Comparison of ENCODE assay signal across 8 cellular contexts in genomic region chr4:40576651-40577480, GRCh38. TPM values are rescaled to one million over a fixed set of nuclear protein-coding genes. Genes with fewer than 3 reads are reported as not detected.
DNase-seq lines count a peak whose midpoint lies in the region; ATAC-seq and TF ChIP-seq lines count a peak whose summit lies in the region.

No MANE protein-coding gene starts in this region.

- H3K9me3 ChIP-seq in SK-N-SH, result no peaks in the 10 kb centered on the region
- no peaks in the 10 kb centered on the region for H3K9me3 ChIP-seq in naive thymus-derived CD4-positive, alpha-beta T cell (ENCODE audit: control insufficient read depth in 2 of 3, low read length in 3 of 3)
- no peaks in the 10 kb centered on the region for H3K9me3 ChIP-seq in effector memory CD4-positive, alpha-beta T cell (ENCODE audit: control insufficient read depth, low read length)

- H2AFZ ChIP-seq in SK-N-SH (ENCODE audit: low read depth), result peak overlapping the region; percentile 83

- H3K9me3 Mint-ChIP-seq in activated CD8-positive, alpha-beta memory T cell treated with anti-CD3 and anti-CD28 coated beads, Interleukin-2, amount 10 ng/mL, durations not matched to agents 7 days and 5 days (ENCODE audit: low read depth), result no peaks in the 10 kb centered on the region
- H3K9me3 Mint-ChIP-seq in naive thymus-derived CD4-positive, alpha-beta T cell, result no peaks in the 10 kb centered on the region

- H3K79me2 ChIP-seq in SK-N-SH (ENCODE audit: insufficient read depth), result 0 out of 2 replicates have a peak, but pooled peaks cover 3% of the 10 kb centered on the region

- H3K4me2 ChIP-seq in SK-N-SH, result peak overlapping the region; percentile 59

- H3K27me3 Mint-ChIP-seq in activated CD8-positive, alpha-beta memory T cell treated with anti-CD3 and anti-CD28 coated beads, Interleukin-2, amount 10 ng/mL, durations not matched to agents 7 days and 5 days, result peaks cover 2% of the 10 kb centered on the region
- peaks cover 0 to 2% (median 0%) of the 10 kb centered on the region in 5 donors for H3K27me3 Mint-ChIP-seq in naive thymus-derived CD4-positive, alpha-beta T cell

- H3K4me3 ChIP-seq in SK-N-SH (ENCODE audit: low read depth in 2 of 2, low read length in 1 of 2), result no peak overlapping the region
- H3K4me3 ChIP-seq in naive thymus-derived CD4-positive, alpha-beta T cell (ENCODE audit: low read length), result no peak overlapping the region
- H3K4me3 ChIP-seq in effector memory CD4-positive, alpha-beta T cell (ENCODE audit: insufficient read depth, low read depth, low read length, poor library complexity, severe bottlenecking), result no peak overlapping the region

- TF ChIP-seq CTCF in SK-N-SH (IDR thresholded peaks at IDR 0.05), result no peak

- intact Hi-C loops in naive thymus-derived CD4-positive, alpha-beta T cell (cut with micrococcal nuclease), result no loop called here

- ATAC-seq in activated CD8-positive, alpha-beta memory T cell treated with anti-CD3 and anti-CD28 coated beads, Interleukin-2, amount 10 ng/mL, durations not matched to agents 7 days and 5 days, result peak; percentile 27
- ATAC-seq in GM21737 (IDR thresholded peaks at IDR 0.05; ENCODE audit: unreplicated experiment), result peak; percentile 66
- peak; percentile 93 for ATAC-seq in esophagus mucosa
- peak; percentile 91 for ATAC-seq in naive thymus-derived CD4-positive, alpha-beta T cell

- H3K9me2 ChIP-seq in SK-N-SH, result no peaks in the 10 kb centered on the region

- no peaks in the 10 kb centered on the region for H3K36me3 ChIP-seq in SK-N-SH (replicated peaks in 1 of 2; ENCODE audit: control insufficient read depth in 1 of 2, insufficient read depth in 2 of 2, low read length in 1 of 2)
- no peaks in the 10 kb centered on the region for H3K36me3 ChIP-seq in naive thymus-derived CD4-positive, alpha-beta T cell (ENCODE audit: control insufficient read depth in 2 of 3, insufficient read depth in 3 of 3, low read length in 3 of 3)
- H3K36me3 ChIP-seq in effector memory CD4-positive, alpha-beta T cell (ENCODE audit: control insufficient read depth, insufficient read depth, low read length), result no peaks in the 10 kb centered on the region

- no peaks in the 10 kb centered on the region for H3K27me3 ChIP-seq in SK-N-SH (ENCODE audit: insufficient read depth)
- no peaks in the 10 kb centered on the region for H3K27me3 ChIP-seq in naive thymus-derived CD4-positive, alpha-beta T cell (ENCODE audit: control insufficient read depth in 2 of 2, insufficient read depth in 2 of 2, low read length in 2 of 2)
- H3K27me3 ChIP-seq in effector memory CD4-positive, alpha-beta T cell (replicated peaks; ENCODE audit: control insufficient read depth, insufficient read depth, low read length, poor library complexity, severe bottlenecking), result no peaks in the 10 kb centered on the region

- no peaks in the 10 kb centered on the region for H4K20me1 ChIP-seq in SK-N-SH (ENCODE audit: insufficient read depth)

- WGBS in SK-N-SH (ENCODE audit: low lambda C conversion rate), result 30% methylated on average over 6 of the region's 7 CpGs

- TF ChIP-seq EP300 in SK-N-SH (IDR thresholded peaks at IDR 0.05; ENCODE audit: borderline replicate concordance in 1 of 2, low read depth in 1 of 2, low read length in 1 of 2), result no peak

- no peak for DNase-seq in activated CD8-positive, alpha-beta memory T cell treated with anti-CD3 and anti-CD28 coated beads, Interleukin-2, amount 10 ng/mL, durations not matched to agents 7 days and 5 days
- no peak for DNase-seq in activated CD8-positive, alpha-beta memory T cell treated with anti-CD3 and anti-CD28 coated beads for 24 hours
- DNase-seq in HuH-7 (ENCODE audit: low spot score), result peak; percentile 81
- DNase-seq in SK-N-SH, result no peak
- no peak for DNase-seq in naive thymus-derived CD4-positive, alpha-beta T cell
- DNase-seq in effector memory CD4-positive, alpha-beta T cell, result no peak

- no peak for TF ChIP-seq RAD21 in SK-N-SH (IDR thresholded peaks at IDR 0.05; ENCODE audit: low read length)

- peaks cover 30% of the 10 kb centered on the region for H3F3A ChIP-seq in SK-N-SH (replicated peaks; ENCODE audit: insufficient read depth)

- CTCF ChIA-PET in activated CD8-positive, alpha-beta memory T cell treated with anti-CD3 and anti-CD28 coated beads, Interleukin-2, amount 10 ng/mL, durations not matched to agents 7 days and 5 days (lab: Charles Lee), result interaction anchor here (1.5 kb wide), 1 partner anchor 96 kb away, joined by 3 read pairs; no protein-coding TSS in a partner anchor
- CTCF ChIA-PET in SK-N-SH (lab: Yijun Ruan, JAX), result no interaction called here
- CTCF ChIA-PET in naive thymus-derived CD4-positive, alpha-beta T cell (lab: Charles Lee), result interaction anchor here (0.7 kb wide), 1 partner anchor 58 kb away, joined by 3 read pairs; no protein-coding TSS in a partner anchor

- H3K4me1 Mint-ChIP-seq in activated CD8-positive, alpha-beta memory T cell treated with anti-CD3 and anti-CD28 coated beads, Interleukin-2, amount 10 ng/mL, durations not matched to agents 7 days and 5 days, result peaks cover 32% of the 10 kb centered on the region
- H3K4me1 Mint-ChIP-seq in naive thymus-derived CD4-positive, alpha-beta T cell, result peaks cover 7 to 33% (median 20%) of the 10 kb centered on the region in 7 donors

- peak overlapping the region; percentile 58 to 75 for H3K27ac ChIP-seq in SK-N-SH (ENCODE audit: low read depth in 2 of 2, low read length in 1 of 2)
- H3K27ac ChIP-seq in naive thymus-derived CD4-positive, alpha-beta T cell (ENCODE audit: low read depth, low read length), result no peak overlapping the region
- no peak overlapping the region for H3K27ac ChIP-seq in effector memory CD4-positive, alpha-beta T cell (ENCODE audit: insufficient read depth, low read length, poor library complexity, severe bottlenecking)

- H3K4me1 ChIP-seq in SK-N-SH (ENCODE audit: control insufficient read depth in 1 of 2, insufficient read depth in 2 of 2, low read depth in 1 of 2, low read length in 1 of 2), result peaks cover 0 to 12% of the 10 kb centered on the region in 2 experiments; a peak in 1 of 4 replicates
- H3K4me1 ChIP-seq in naive thymus-derived CD4-positive, alpha-beta T cell (ENCODE audit: control insufficient read depth in 2 of 2, insufficient read depth in 2 of 2, low read length in 2 of 2), result no peaks in the 10 kb centered on the region
- H3K4me1 ChIP-seq in effector memory CD4-positive, alpha-beta T cell (ENCODE audit: control insufficient read depth, insufficient read depth, low read length, poor library complexity, severe bottlenecking), result no peaks in the 10 kb centered on the region

- H3K4me3 Mint-ChIP-seq in activated CD8-positive, alpha-beta memory T cell treated with anti-CD3 and anti-CD28 coated beads, Interleukin-2, amount 10 ng/mL, durations not matched to agents 7 days and 5 days, result no peak overlapping the region
- peak overlapping the region in 2 of 10 donors; percentile 20 to 41 for H3K4me3 Mint-ChIP-seq in naive thymus-derived CD4-positive, alpha-beta T cell

- H3K27ac Mint-ChIP-seq in activated CD8-positive, alpha-beta memory T cell treated with anti-CD3 and anti-CD28 coated beads, Interleukin-2, amount 10 ng/mL, durations not matched to agents 7 days and 5 days, result peak overlapping the region; percentile 48
- peak overlapping the region in 3 of 9 donors; percentile 19 to 42 (median 37) for H3K27ac Mint-ChIP-seq in naive thymus-derived CD4-positive, alpha-beta T cell

- peak overlapping the region; percentile 56; the same call in 1 of the 2 replicates for H3K9ac ChIP-seq in SK-N-SH

- no peaks in the 10 kb centered on the region for H3K36me3 Mint-ChIP-seq in activated CD8-positive, alpha-beta memory T cell treated with anti-CD3 and anti-CD28 coated beads, Interleukin-2, amount 10 ng/mL, durations not matched to agents 7 days and 5 days
- H3K36me3 Mint-ChIP-seq in naive thymus-derived CD4-positive, alpha-beta T cell, result no peaks in the 10 kb centered on the region

- POLR2A ChIA-PET in SK-N-SH (lab: Yijun Ruan, JAX), result no interaction called here
- POLR2A ChIA-PET in naive thymus-derived CD4-positive, alpha-beta T cell (lab: Charles Lee), result no interaction called here

TF ChIP-seq in SK-N-SH, 30 proteins besides CTCF, POLR2A, EP300 and RAD21:
- TF ChIP-seq PBX3 (IDR thresholded peaks at IDR 0.05), result peak; percentile 34; the same call in 1 of the 2 replicates
- TF ChIP-seq FOSL2 (IDR thresholded peaks at IDR 0.05; ENCODE audit: borderline replicate concordance, low read depth), result no peak; the same call in 1 of the 2 replicates
- TF ChIP-seq, protein P1, sequence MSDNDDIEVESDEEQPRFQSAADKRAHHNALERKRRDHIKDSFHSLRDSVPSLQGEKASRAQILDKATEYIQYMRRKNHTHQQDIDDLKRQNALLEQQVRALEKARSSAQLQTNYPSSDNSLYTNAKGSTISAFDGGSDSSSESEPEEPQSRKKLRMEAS (IDR thresholded peaks at IDR 0.05; ENCODE audit: low read depth), result peak; percentile 26; the same call in 1 of the 2 replicates
- peak; percentile 88 for TF ChIP-seq USF1 (IDR thresholded peaks at IDR 0.05; ENCODE audit: borderline replicate concordance, low read depth)

RNA-seq across cellular contexts. Expression of gene RBM47, which starts 52.8 kb away (rescaled TPM):
- 1 to 10 TPM; 2.2 to 2.3 TPM for total RNA-seq in activated CD8-positive, alpha-beta memory T cell treated with anti-CD3 and anti-CD28 coated beads, Interleukin-2, amount 10 ng/mL, durations not matched to agents 7 days and 5 days
- polyA plus RNA-seq in SK-N-SH (2012; rRNA removed), result 4.7 and 6.8 TPM in 2 replicates
- polyA plus RNA-seq in SK-N-SH (2012; cell fraction: cytosol; rRNA removed), result 3.9 and 4.6 TPM in 2 replicates
- 4.1 and 7.9 TPM in 2 replicates for polyA plus RNA-seq in SK-N-SH (2012; cell fraction: nucleus; rRNA removed)
- 70.6 TPM for total RNA-seq in esophagus mucosa
- total RNA-seq in naive thymus-derived CD4-positive, alpha-beta T cell, result 10 to 100 TPM in 1 of 5 experiments, 1 to 10 TPM in 4; 1.8 to 47.2 (median 2.6) TPM
- under 1 TPM; 0.17 to 0.91 TPM for polyA plus RNA-seq in naive thymus-derived CD4-positive, alpha-beta T cell

Comparison
In these comparisons a context has a peak if more than half of its experiments do, and no peak if none do; other contexts are left out.
1. ATAC-seq: peak in every context shown above with its lines; median percentile 93 in esophagus mucosa; 91 in naive thymus-derived CD4-positive, alpha-beta T cell; 66 in GM21737; 27 in activated CD8-positive, alpha-beta memory T cell treated with anti-CD3 and anti-CD28 coated beads, Interleukin-2, amount 10 ng/mL, durations not matched to agents 7 days and 5 days.
2. H3K27ac ChIP-seq: peak in SK-N-SH (2 of 2); none in naive thymus-derived CD4-positive, alpha-beta T cell (single experiment) and effector memory CD4-positive, alpha-beta T cell (single experiment).